ENCODE assay signal across 19 cellular contexts in the genomic region with DNA sequence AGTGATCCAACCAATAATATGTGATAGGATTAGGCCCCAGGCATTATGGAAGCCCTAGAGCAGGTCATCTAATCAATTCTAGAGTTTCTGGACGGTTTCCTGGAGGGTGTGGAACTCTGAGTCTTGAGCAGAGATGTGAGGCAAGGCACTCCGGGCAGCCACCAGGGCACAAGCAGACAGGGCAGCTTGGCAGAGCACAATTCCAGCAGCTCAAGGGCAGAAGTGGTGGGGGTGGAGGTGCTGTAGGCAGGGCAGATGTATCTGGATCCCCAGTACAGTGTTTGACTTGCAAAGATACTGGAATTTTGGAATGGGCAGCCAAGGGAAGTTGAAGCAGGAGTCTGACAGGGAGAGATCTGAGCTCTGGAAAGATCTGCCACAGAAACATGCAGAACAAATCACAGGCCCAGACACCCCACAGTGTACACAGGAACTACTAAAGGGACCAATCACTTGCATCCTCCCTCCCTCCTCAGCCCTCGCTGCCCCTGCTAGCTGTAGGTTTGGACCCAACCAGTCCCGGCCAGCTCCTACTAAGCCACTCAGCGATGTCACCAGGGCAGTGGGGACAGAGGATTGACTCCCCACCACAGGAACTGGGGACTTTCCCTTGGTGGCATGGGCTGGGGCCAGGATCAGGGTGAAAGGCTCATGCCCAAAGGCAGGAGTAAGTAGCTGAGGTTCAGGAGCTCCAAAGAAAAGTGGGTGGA. TPM values are rescaled to one million over a fixed set of nuclear protein-coding genes. Genes with fewer than 3 reads are reported as not detected.
A peak's percentile ranks its signal among the peaks of the same experiment; 100 is the strongest.
DNase-seq lines count a peak whose midpoint lies in the region; ATAC-seq and TF ChIP-seq lines count a peak whose summit lies in the region.
"Had no signal": no experiment of that assay in that cellular context is flagged by ENCODE, and none has a peak within 500 bp of the region (broad histone marks: within the 10 kb centered on the region; RNA-seq: fewer than 3 reads in every experiment).

No MANE protein-coding gene starts in this region.

- peaks cover 3 to 9% (median 5%) of the 10 kb centered on the region in 4 donors for H3K4me1 Mint-ChIP-seq in CD4-positive, alpha-beta memory T cell
- H3K4me1 Mint-ChIP-seq in activated CD4-positive, alpha-beta memory T cell treated with anti-CD3 and anti-CD28 coated beads for 36 hours (ENCODE audit: low read depth) = peaks cover 6% of the 10 kb centered on the region

- H3K9me3 ChIP-seq in CD4-positive, alpha-beta memory T cell (ENCODE audit: control insufficient read depth in 1 of 2, low read length in 2 of 2) = no peaks in the 10 kb centered on the region
- H3K9me3 ChIP-seq in NT2/D1 (ENCODE audit: insufficient read depth, low read length) = no peaks in the 10 kb centered on the region
- H3K9me3 ChIP-seq in psoas muscle = no peaks in the 10 kb centered on the region
- H3K9me3 ChIP-seq: ascending aorta, Caco-2, testis had no signal

- no peaks in the 10 kb centered on the region for H3K9me3 Mint-ChIP-seq in CD4-positive, alpha-beta memory T cell
- H3K9me3 Mint-ChIP-seq in activated CD4-positive, alpha-beta memory T cell treated with anti-CD3 and anti-CD28 coated beads for 36 hours = no peaks in the 10 kb centered on the region

- no peaks in the 10 kb centered on the region for H3K4me1 ChIP-seq in CD4-positive, alpha-beta memory T cell (ENCODE audit: insufficient read depth, low read length)
- H3K4me1 ChIP-seq in NT2/D1 (ENCODE audit: insufficient read depth, insufficient read length) = peaks cover 17% of the 10 kb centered on the region
- peaks cover 25% of the 10 kb centered on the region for H3K4me1 ChIP-seq in psoas muscle

- no peaks in the 10 kb centered on the region for H3K27me3 Mint-ChIP-seq in CD4-positive, alpha-beta memory T cell
- H3K27me3 Mint-ChIP-seq in activated CD4-positive, alpha-beta memory T cell treated with anti-CD3 and anti-CD28 coated beads for 36 hours = no peaks in the 10 kb centered on the region

- peaks cover 12 to 32% of the 10 kb centered on the region in 2 donors for H3K36me3 Mint-ChIP-seq in CD4-positive, alpha-beta memory T cell
- H3K36me3 Mint-ChIP-seq in activated CD4-positive, alpha-beta memory T cell treated with anti-CD3 and anti-CD28 coated beads for 36 hours = peaks cover 2% of the 10 kb centered on the region

- H3K36me3 ChIP-seq in CD4-positive, alpha-beta memory T cell (ENCODE audit: insufficient read depth, low read length) = no peaks in the 10 kb centered on the region
- H3K36me3 ChIP-seq in NT2/D1 (ENCODE audit: insufficient read depth, insufficient read length, low read length) (no peaks in the 10 kb centered on the region), psoas muscle (ENCODE audit: insufficient read depth in 1 of 2, low read depth in 1 of 2) (peaks cover 0 to 68% of the 10 kb centered on the region in 2 donors)

- ATAC-seq in left ventricle myocardium superior (peak; percentile 39), psoas muscle (no peak), HG03045 (IDR thresholded peaks at IDR 0.05; ENCODE audit: unreplicated experiment) (no peak)

- 69 to 77% (median 74%) methylated on average over 5 of the region's 5 CpGs for WGBS in psoas muscle, 3 donors

- intact Hi-C loops in CD4-positive, alpha-beta memory T cell (cut with micrococcal nuclease) = no loop called here
- intact Hi-C loops in left ventricle myocardium superior (cut with micrococcal nuclease) (no loop called here), psoas muscle (cut with DNase I) (loop anchor here in 1 of 2 donors (10.0 kb wide), 1 partner anchor 224 kb away; no protein-coding TSS in a partner anchor)
- intact Hi-C loops in activated CD4-positive, alpha-beta memory T cell treated with anti-CD3 and anti-CD28 coated beads for 36 hours (cut with micrococcal nuclease) = no loop called here

- H3K9ac ChIP-seq in NT2/D1 (ENCODE audit: insufficient read length, low read depth) = peak overlapping the region; percentile 32

- H3K4me3 Mint-ChIP-seq in CD4-positive, alpha-beta memory T cell = no peak overlapping the region
- no peak overlapping the region for H3K4me3 Mint-ChIP-seq in activated CD4-positive, alpha-beta memory T cell treated with anti-CD3 and anti-CD28 coated beads for 36 hours

- TF ChIP-seq CTCF in psoas muscle (IDR thresholded peaks at IDR 0.05) = no peak

- POLR2A ChIA-PET in CD4-positive, alpha-beta memory T cell (lab: Charles Lee; ENCODE audit: partially characterized antibody) = interaction anchor here (0.8 kb wide), 1 partner anchor 45 kb away, joined by 3 read pairs; no protein-coding TSS in a partner anchor
- POLR2A ChIA-PET in activated CD4-positive, alpha-beta memory T cell treated with anti-CD3 and anti-CD28 coated beads for 36 hours (lab: Charles Lee) = no interaction called here

- H3K27ac ChIP-seq in CD4-positive, alpha-beta memory T cell (ENCODE audit: low read depth, low read length) = no peak overlapping the region
- peak overlapping the region; percentile 55 for H3K27ac ChIP-seq in psoas muscle
- H3K27ac ChIP-seq: ascending aorta, epithelial cell of prostate, testis had no signal

- CTCF ChIA-PET in CD4-positive, alpha-beta memory T cell (lab: Charles Lee; ENCODE audit: partially characterized antibody) = interaction anchor here (0.5 to 0.8 kb wide), 5 partner anchors 77 to 1656 kb away, joined by 3 to 4 read pairs (median 3); no protein-coding TSS in a partner anchor
- CTCF ChIA-PET in activated CD4-positive, alpha-beta memory T cell treated with anti-CD3 and anti-CD28 coated beads for 36 hours (lab: Charles Lee) = interaction anchor here (1.1 to 2.3 kb wide), 3 partner anchors 9 to 99 kb away, joined by 3 to 10 read pairs (median 4); partner anchors contain the start of gene TOMM6

- H3K27me3 ChIP-seq in CD4-positive, alpha-beta memory T cell (ENCODE audit: insufficient read depth, low read length) = no peaks in the 10 kb centered on the region
- peaks cover 7% of the 10 kb centered on the region for H3K27me3 ChIP-seq in NT2/D1 (ENCODE audit: insufficient read depth, insufficient read length)
- H3K27me3 ChIP-seq in psoas muscle (ENCODE audit: insufficient read depth in 3 of 3, low read length in 2 of 3) = no peaks in the 10 kb centered on the region
- H3K27me3 ChIP-seq: ascending aorta, testis had no signal

- H3K27ac Mint-ChIP-seq in CD4-positive, alpha-beta memory T cell = peak overlapping the region in 4 of 7 donors; percentile 62 to 86 (median 72)
- no peak overlapping the region for H3K27ac Mint-ChIP-seq in activated CD4-positive, alpha-beta memory T cell treated with anti-CD3 and anti-CD28 coated beads for 36 hours

- no peak overlapping the region for H3K4me3 ChIP-seq in CD4-positive, alpha-beta memory T cell (ENCODE audit: low read length in 2 of 2)
- H3K4me3 ChIP-seq in NT2/D1 (ENCODE audit: insufficient read length, low read depth) (no peak overlapping the region), psoas muscle (no peak overlapping the region)
- H3K4me3 ChIP-seq: ascending aorta, testis had no signal

- DNase-seq in CD4-positive, alpha-beta memory T cell = no peak
- DNase-seq in NT2/D1 (ENCODE audit: low read depth, low spot score) = no peak
- DNase-seq in left ventricle myocardium superior = no peak
- no peak for DNase-seq in psoas muscle
- DNase-seq in midbrain (lab: John Stamatoyannopoulos, UW) = no peak
- no peak for DNase-seq in activated CD4-positive, alpha-beta memory T cell treated with anti-CD3 and anti-CD28 coated beads for 36 hours
- no peak for DNase-seq in D341Med (ENCODE audit: low spot score)
- DNase-seq: activated CD8-positive, alpha-beta memory T cell treated with anti-CD3 and anti-CD28 coated beads for 24 hours; activated gamma-delta T cell; MM.1S; NCI-H187; SHP77; stimulated activated CD4-positive, alpha-beta T cell treated with anti-CD3 and anti-CD28 coated beads, Interleukin-2, amount 100 ng/mL, for 24 hours; testis had no signal

RNA-seq across cellular contexts. Expression of gene TFEB, which starts 47.0 kb away (rescaled TPM):
- 10 to 100 TPM; 12.2 to 15.7 TPM for total RNA-seq in CD4-positive, alpha-beta memory T cell
- 10 to 100 TPM in 1 of 2 donors, 1 to 10 TPM in 1; 8.2 to 17.6 TPM for polyA plus RNA-seq in CD4-positive, alpha-beta memory T cell
- total RNA-seq in left ventricle myocardium superior (50.9 TPM), psoas muscle (10 to 100 TPM; 35.4 to 64.3 (median 39.8) TPM)
- polyA plus RNA-seq in psoas muscle = 10 to 100 TPM; 16.1 to 65.2 (median 51.6) TPM
- total RNA-seq in activated CD4-positive, alpha-beta memory T cell treated with anti-CD3 and anti-CD28 coated beads for 36 hours = 10 to 100 TPM; 11.7 to 13.4 TPM

RNA-seq across cellular contexts. Expression of gene MDFI, which starts 50.1 kb away (rescaled TPM):
- not detected for total RNA-seq in CD4-positive, alpha-beta memory T cell
- not detected for polyA plus RNA-seq in CD4-positive, alpha-beta memory T cell
- total RNA-seq in left ventricle myocardium superior (1.3 TPM), psoas muscle (1 to 10 TPM in 2 of 4 donors, under 1 TPM in 2; 0.53 to 3.0 (median 1.1) TPM)
- 1 to 10 TPM in 1 of 3 donors, under 1 TPM in 2; 0.53 to 1.1 (median 0.89) TPM for polyA plus RNA-seq in psoas muscle
- total RNA-seq in activated CD4-positive, alpha-beta memory T cell treated with anti-CD3 and anti-CD28 coated beads for 36 hours = not detected
- total RNA-seq: Caco-2; T-helper 1 cell treated with Interleukin-12 subunit alpha and Interleukin-12 subunit beta and Interleukin-4 antibody, amounts not matched to agents 30 ng/mL and 1 ng/mL, for 36 hours had no signal

RNA-seq across cellular contexts. Expression of gene PGC, which starts 58.8 kb away (rescaled TPM):
- total RNA-seq in CD4-positive, alpha-beta memory T cell = not detected
- not detected for polyA plus RNA-seq in CD4-positive, alpha-beta memory T cell
- total RNA-seq in left ventricle myocardium superior = not detected
- total RNA-seq in psoas muscle = not detected
- polyA plus RNA-seq in psoas muscle = 1 to 10 TPM in 1 of 3 donors, under 1 TPM in 1, not detected in 1; 0.48 to 1.0 TPM
- not detected for total RNA-seq in activated CD4-positive, alpha-beta memory T cell treated with anti-CD3 and anti-CD28 coated beads for 36 hours
- total RNA-seq: T-helper 1 cell treated with Interleukin-12 subunit alpha and Interleukin-12 subunit beta and Interleukin-4 antibody, amounts not matched to agents 30 ng/mL and 1 ng/mL, for 36 hours had no signal
